26 cellular contexts compared by ENCODE assay signal in genomic region chr6:91018586-91018985, GRCh38.
DNase-seq lines count a peak whose midpoint lies in the region.
"Had no signal": no experiment of that assay in that cellular context is flagged by ENCODE, and none has a peak within 500 bp of the region (broad histone marks: within the 10 kb centered on the region; RNA-seq: fewer than 3 reads in every experiment).

No MANE protein-coding gene starts in this region.

- no peak overlapping the region for H3K4me3 ChIP-seq in trophoblast cell (ENCODE audit: low read depth, low read length)
- H3K4me3 ChIP-seq: A549; BLaER1; BLaER1 treated with 17β-estradiol and CSF1 and Interleukin-3, amounts not matched to agents 10 nM and 100 nM had no signal

- no peak overlapping the region for H2AK5ac ChIP-seq in trophoblast cell (ENCODE audit: low read length)

- no peak overlapping the region for H3K9ac ChIP-seq in trophoblast cell (ENCODE audit: low read length)
- H3K9ac ChIP-seq: BLaER1; BLaER1 treated with 17β-estradiol and CSF1 and Interleukin-3, amounts not matched to agents 10 nM and 100 nM had no signal

- no peaks in the 10 kb centered on the region for H3K9me3 ChIP-seq in trophoblast cell (ENCODE audit: insufficient read depth, low read depth, low read length)
- H3K9me3 ChIP-seq: A549; BE2C; BLaER1; BLaER1 treated with 17β-estradiol and CSF1 and Interleukin-3, amounts not matched to agents 10 nM and 100 nM; Caco-2 had no signal

- H3K23ac ChIP-seq in trophoblast cell (ENCODE audit: low read length): no peak overlapping the region

- H2BK12ac ChIP-seq in trophoblast cell (ENCODE audit: low read length): no peak overlapping the region

- H3K4me2 ChIP-seq in trophoblast cell (ENCODE audit: low read length): no peak overlapping the region
- H3K4me2 ChIP-seq: A549; BLaER1; BLaER1 treated with 17β-estradiol and CSF1 and Interleukin-3, amounts not matched to agents 10 nM and 100 nM had no signal

- no peak overlapping the region for H2BK5ac ChIP-seq in trophoblast cell (ENCODE audit: low read depth, low read length, poor library complexity)

- no peak overlapping the region for H3K14ac ChIP-seq in trophoblast cell (ENCODE audit: low read length)

- peak; percentile 91 to 94 for DNase-seq in trophoblast cell
- no peak for DNase-seq in hippocampal formation (lab: John Stamatoyannopoulos, UW)
- DNase-seq: 8988T; ACHN; AML-193; BE2C; C1 segment of cervical spinal cord; Caco-2; Calu3; CD4-positive, alpha-beta memory T cell; CD4-positive, alpha-beta T cell; CD4-positive, CD25-positive, alpha-beta regulatory T cell; CD8-positive, alpha-beta memory T cell; CD8-positive, alpha-beta T cell; DMS 273 treated with DMSO at 0.1 percent for 48 hours; DMS153; DMS53; DMS79; DMS79 treated with DMSO at 0.1 percent for 48 hours; DND-41; EL had no signal

- no peaks in the 10 kb centered on the region for H3K27me3 ChIP-seq in trophoblast cell (ENCODE audit: insufficient read depth, low read length)
- H3K27me3 ChIP-seq: BE2C; BLaER1; BLaER1 treated with 17β-estradiol and CSF1 and Interleukin-3, amounts not matched to agents 10 nM and 100 nM had no signal

- H3K18ac ChIP-seq in trophoblast cell (ENCODE audit: low read length): no peak overlapping the region

- no peak overlapping the region for H3K27ac ChIP-seq in trophoblast cell (ENCODE audit: low read depth, low read length)
- H3K27ac ChIP-seq: 22Rv1; A549; BLaER1; BLaER1 treated with 17β-estradiol and CSF1 and Interleukin-3, amounts not matched to agents 10 nM and 100 nM; C4-2B had no signal

- no peak overlapping the region for H4K12ac ChIP-seq in trophoblast cell (ENCODE audit: low read depth, low read length)

- H4K8ac ChIP-seq in trophoblast cell (ENCODE audit: low read depth, low read length): no peak overlapping the region

- H2BK120ac ChIP-seq in trophoblast cell (ENCODE audit: insufficient read depth, low read length, poor library complexity): no peak overlapping the region

- no peak overlapping the region for H3K4ac ChIP-seq in trophoblast cell (ENCODE audit: low read depth, low read length)

- no CpG with 5 or more reads among the region's 3 CpGs for WGBS in trophoblast cell (ENCODE audit: extremely low coverage, insufficient coverage, insufficient read length)

- H3K79me1 ChIP-seq in trophoblast cell (ENCODE audit: low read length): no peaks in the 10 kb centered on the region

- no peaks in the 10 kb centered on the region for H3K4me1 ChIP-seq in trophoblast cell (ENCODE audit: control insufficient read depth in 1 of 2, insufficient read depth in 2 of 2, low read length in 2 of 2)
- H3K4me1 ChIP-seq: A549; BE2C; BLaER1; BLaER1 treated with 17β-estradiol and CSF1 and Interleukin-3, amounts not matched to agents 10 nM and 100 nM; Caco-2 had no signal

- H2AFZ ChIP-seq in trophoblast cell (ENCODE audit: insufficient read depth, low read length, poor library complexity): no peak overlapping the region

- no peaks in the 10 kb centered on the region for H3K79me2 ChIP-seq in trophoblast cell (ENCODE audit: control insufficient read depth, insufficient read depth, low read length, poor library complexity)

- no peaks in the 10 kb centered on the region for H3K36me3 ChIP-seq in trophoblast cell (ENCODE audit: control insufficient read depth in 1 of 2, insufficient read depth in 2 of 2, low read length in 2 of 2)
- H3K36me3 ChIP-seq: BE2C; BLaER1; BLaER1 treated with 17β-estradiol and CSF1 and Interleukin-3, amounts not matched to agents 10 nM and 100 nM had no signal

- H4K91ac ChIP-seq in trophoblast cell (ENCODE audit: low read depth, low read length): no peak overlapping the region

Comparison
In these comparisons a context has a peak if more than half of its experiments do, and no peak if none do; other contexts are left out.
1. DNase-seq: peak in trophoblast cell (2 of 2); none in hippocampal formation (0 of 2).